Comparison of ENCODE assay signal across 20 cellular contexts in the genomic region with DNA sequence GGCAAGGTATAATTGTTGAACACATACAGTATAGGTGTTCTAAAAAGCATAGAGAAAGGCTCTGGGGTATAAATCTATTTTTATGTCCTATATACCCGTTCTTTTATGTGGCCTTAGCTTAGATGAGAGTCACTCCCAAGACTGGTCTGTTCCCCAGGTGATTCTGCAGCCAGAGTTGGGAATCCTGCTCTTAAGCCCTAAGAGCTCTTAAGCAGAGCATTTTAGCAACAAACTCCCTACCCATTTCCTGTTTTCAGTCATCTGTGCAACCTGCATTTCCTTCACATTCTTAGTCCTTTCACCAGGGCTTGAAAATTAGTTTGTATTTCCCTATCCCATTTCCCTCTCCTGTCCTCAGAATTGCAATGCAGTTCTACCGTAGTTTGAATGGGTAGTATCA.
DNase-seq lines count a peak whose midpoint lies in the region; ATAC-seq and TF ChIP-seq lines count a peak whose summit lies in the region.
"Had no signal": no experiment of that assay in that cellular context is flagged by ENCODE, and none has a peak within 500 bp of the region (broad histone marks: within the 10 kb centered on the region; RNA-seq: fewer than 3 reads in every experiment).

No MANE protein-coding gene starts in this region.

- DNase-seq in DMS53 (lab: John Stamatoyannopoulos, UW) (peak; percentile 28), DMS53 treated with DMSO at 0.1 percent for 48 hours (lab: John Stamatoyannopoulos, UW; ENCODE audit: unreplicated experiment) (no peak), NCI-H2029 treated with DMSO at 0.1 percent for 48 hours (lab: John Stamatoyannopoulos, UW) (peak; percentile 19), endothelial cell (ENCODE audit: low spot score) (no peak), thyroid gland (peak; percentile 21 to 23), A172 (ENCODE audit: low spot score) (no peak), COR-L47 (lab: John Stamatoyannopoulos, UW) (no peak)
- DNase-seq: 8988T, AML-193, GM23248, Karpas-422, NCI-H1694, NCI-H524 treated with DMSO at 0.1 percent for 48 hours, NCI-H82, OCI-M1, SJCRH30, T-helper 1 cell had no signal

- H3K27me3 Mint-ChIP-seq in endothelial cell (ENCODE audit: unreplicated experiment), result no peaks in the 10 kb centered on the region

- no peaks in the 10 kb centered on the region for H3K27me3 ChIP-seq in thyroid gland
- H3K27me3 ChIP-seq: SJCRH30 had no signal

- H3K27ac Mint-ChIP-seq in endothelial cell (ENCODE audit: unreplicated experiment), result peak overlapping the region; percentile 80

- H3K4me3 Mint-ChIP-seq in endothelial cell (ENCODE audit: unreplicated experiment), result no peak overlapping the region

- TF ChIP-seq POLR2A in thyroid gland (IDR thresholded peaks at IDR 0.05), result no peak

- no peaks in the 10 kb centered on the region for H3K9me3 Mint-ChIP-seq in endothelial cell (ENCODE audit: unreplicated experiment)

- H3K27ac ChIP-seq in thyroid gland, result no peak overlapping the region
- H3K27ac ChIP-seq: C4-2B, GM23248, SJCRH30 had no signal

- H3K9me3 ChIP-seq in thyroid gland, result no peaks in the 10 kb centered on the region
- H3K9me3 ChIP-seq: SJCRH30 had no signal

- no peaks in the 10 kb centered on the region for H3K36me3 ChIP-seq in thyroid gland
- H3K36me3 ChIP-seq: SJCRH30 had no signal

- no peaks in the 10 kb centered on the region for H3K36me3 Mint-ChIP-seq in endothelial cell (ENCODE audit: low read depth, unreplicated experiment)

- WGBS in thyroid gland, 2 donors, result 27 to 28% methylated on average over 2 of the region's 2 CpGs

- intact Hi-C loops in thyroid gland (cut with DNase I), result no loop called here

- no peak overlapping the region for H3K4me3 ChIP-seq in thyroid gland (replicated peaks in 1 of 3)
- H3K4me3 ChIP-seq: GM23248, SJCRH30 had no signal

- ATAC-seq in HG03571 (IDR thresholded peaks at IDR 0.05; ENCODE audit: unreplicated experiment), result no peak
- ATAC-seq: HCT116 had no signal

- peaks cover 6 to 9% of the 10 kb centered on the region in 2 donors for H3K4me1 ChIP-seq in thyroid gland

- peaks cover 24% of the 10 kb centered on the region for H3K4me1 Mint-ChIP-seq in endothelial cell (ENCODE audit: unreplicated experiment)

- TF ChIP-seq CTCF in endothelial cell (IDR thresholded peaks at IDR 0.05; ENCODE audit: unreplicated experiment), result no peak
- no peak for TF ChIP-seq CTCF in thyroid gland (IDR thresholded peaks at IDR 0.05)

Comparison
In these comparisons a context has a peak if more than half of its experiments do, and no peak if none do; other contexts are left out.
1. DNase-seq: peak in DMS53 (single experiment), NCI-H2029 treated with DMSO at 0.1 percent for 48 hours (single experiment) and thyroid gland (2 of 2); none in DMS53 treated with DMSO at 0.1 percent for 48 hours (single experiment), endothelial cell (single experiment), A172 (single experiment) and COR-L47 (single experiment).